ENCODE assay signal across 1 cellular context in the genomic region with DNA sequence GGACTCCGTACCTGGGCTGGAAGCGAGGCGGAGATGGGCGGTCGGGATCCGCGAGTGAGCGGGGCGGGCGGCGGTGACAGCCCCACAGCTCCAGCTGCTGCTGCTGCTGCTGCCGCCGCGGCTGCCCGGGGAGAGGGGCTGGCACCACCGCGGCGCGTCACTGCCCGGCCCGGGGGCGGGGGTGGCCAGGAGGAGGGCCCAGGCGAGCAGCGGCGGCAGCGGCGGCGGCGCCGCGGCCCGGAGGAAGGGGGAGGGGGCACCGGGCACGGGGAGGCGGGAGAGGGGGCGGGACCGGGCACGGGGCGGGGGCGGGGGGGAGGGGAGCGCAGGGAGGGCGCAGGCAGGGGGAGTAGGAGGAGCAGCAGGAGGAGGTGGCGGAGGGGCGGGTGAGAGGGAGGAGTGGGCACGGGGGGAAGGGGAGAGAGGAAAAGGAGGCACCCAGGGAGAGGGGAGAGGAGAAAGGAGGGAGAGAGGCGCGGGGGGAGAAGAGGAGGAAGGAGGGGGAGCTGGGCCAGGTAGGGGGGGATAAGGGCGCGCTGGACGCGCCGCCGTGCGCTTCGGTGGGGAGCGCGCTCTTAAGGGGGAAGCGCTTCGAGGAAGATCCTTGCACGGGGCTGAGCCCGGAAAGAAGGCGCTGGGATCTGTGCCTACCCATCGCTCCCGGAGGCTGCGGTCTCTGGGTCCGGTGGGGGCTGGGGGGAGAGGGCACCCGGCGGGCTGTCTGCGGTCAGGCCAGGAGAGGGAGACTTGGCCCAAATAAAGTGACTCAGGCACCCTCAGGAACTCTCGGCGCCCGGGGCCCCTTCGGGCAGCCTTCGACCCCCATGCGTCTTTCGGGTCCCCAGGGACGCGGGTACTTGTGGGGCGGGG.
TF ChIP-seq lines count a peak whose summit lies in the region.

No MANE protein-coding gene starts in this region.

TF ChIP-seq in K562, 482 proteins besides CTCF, POLR2A, EP300 and RAD21 (continued from another document):
- TF ChIP-seq, protein P1, sequence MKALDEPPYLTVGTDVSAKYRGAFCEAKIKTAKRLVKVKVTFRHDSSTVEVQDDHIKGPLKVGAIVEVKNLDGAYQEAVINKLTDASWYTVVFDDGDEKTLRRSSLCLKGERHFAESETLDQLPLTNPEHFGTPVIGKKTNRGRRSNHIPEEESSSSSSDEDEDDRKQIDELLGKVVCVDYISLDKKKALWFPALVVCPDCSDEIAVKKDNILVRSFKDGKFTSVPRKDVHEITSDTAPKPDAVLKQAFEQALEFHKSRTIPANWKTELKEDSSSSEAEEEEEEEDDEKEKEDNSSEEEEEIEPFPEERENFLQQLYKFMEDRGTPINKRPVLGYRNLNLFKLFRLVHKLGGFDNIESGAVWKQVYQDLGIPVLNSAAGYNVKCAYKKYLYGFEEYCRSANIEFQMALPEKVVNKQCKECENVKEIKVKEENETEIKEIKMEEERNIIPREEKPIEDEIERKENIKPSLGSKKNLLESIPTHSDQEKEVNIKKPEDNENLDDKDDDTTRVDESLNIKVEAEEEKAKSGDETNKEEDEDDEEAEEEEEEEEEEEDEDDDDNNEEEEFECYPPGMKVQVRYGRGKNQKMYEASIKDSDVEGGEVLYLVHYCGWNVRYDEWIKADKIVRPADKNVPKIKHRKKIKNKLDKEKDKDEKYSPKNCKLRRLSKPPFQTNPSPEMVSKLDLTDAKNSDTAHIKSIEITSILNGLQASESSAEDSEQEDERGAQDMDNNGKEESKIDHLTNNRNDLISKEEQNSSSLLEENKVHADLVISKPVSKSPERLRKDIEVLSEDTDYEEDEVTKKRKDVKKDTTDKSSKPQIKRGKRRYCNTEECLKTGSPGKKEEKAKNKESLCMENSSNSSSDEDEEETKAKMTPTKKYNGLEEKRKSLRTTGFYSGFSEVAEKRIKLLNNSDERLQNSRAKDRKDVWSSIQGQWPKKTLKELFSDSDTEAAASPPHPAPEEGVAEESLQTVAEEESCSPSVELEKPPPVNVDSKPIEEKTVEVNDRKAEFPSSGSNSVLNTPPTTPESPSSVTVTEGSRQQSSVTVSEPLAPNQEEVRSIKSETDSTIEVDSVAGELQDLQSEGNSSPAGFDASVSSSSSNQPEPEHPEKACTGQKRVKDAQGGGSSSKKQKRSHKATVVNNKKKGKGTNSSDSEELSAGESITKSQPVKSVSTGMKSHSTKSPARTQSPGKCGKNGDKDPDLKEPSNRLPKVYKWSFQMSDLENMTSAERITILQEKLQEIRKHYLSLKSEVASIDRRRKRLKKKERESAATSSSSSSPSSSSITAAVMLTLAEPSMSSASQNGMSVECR (CRISPR knock-in tag; IDR thresholded peaks at IDR 0.05), result no peak
